12 cellular contexts compared by ENCODE assay signal in the genomic region with DNA sequence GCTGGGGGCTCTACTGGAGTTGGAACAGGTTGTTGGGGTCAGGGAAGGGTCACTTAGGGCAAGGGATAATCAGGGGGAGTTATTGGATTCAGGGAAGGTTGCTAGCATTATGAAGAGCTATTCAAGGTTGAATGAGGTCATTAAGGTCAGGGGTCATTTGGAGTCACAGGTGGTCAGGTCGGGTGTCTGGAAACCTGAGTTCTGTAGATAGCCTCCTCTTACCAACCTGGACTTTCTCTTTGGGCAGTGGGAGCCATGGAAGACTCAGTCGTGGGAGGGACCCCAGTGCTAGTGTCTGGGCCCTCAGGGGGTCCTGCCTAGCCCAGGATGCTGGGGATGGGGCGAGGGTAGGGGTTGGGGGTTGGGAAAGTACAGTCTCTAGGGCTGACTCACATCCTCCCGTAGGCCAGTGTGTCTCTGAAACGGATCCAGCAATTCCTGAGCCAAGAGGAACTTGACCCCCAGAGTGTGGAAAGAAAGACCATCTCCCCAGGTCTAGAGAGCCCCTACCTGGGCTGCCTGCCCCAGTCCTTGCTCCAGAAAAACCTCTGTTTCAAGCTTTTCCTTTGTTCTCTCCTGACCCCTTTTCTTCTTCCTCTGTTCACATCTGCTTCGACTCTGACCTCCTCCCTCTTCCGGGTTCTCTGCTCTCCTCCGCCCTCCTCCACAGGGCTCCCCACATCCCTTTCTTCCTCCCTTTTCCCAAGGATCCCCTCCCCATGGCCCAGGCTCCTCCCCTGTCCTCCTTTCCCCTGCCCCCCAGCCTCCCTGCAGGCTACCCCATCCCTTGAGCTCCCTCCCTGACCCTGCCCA. TPM values are rescaled to one million over a fixed set of nuclear protein-coding genes. Genes with fewer than 3 reads are reported as not detected.
A peak's percentile ranks its signal among the peaks of the same experiment; 100 is the strongest.
DNase-seq lines count a peak whose midpoint lies in the region; ATAC-seq, FAIRE-seq and TF ChIP-seq lines count a peak whose summit lies in the region.
"Had no signal": no experiment of that assay in that cellular context is flagged by ENCODE, and none has a peak within 500 bp of the region (broad histone marks: within the 10 kb centered on the region; RNA-seq: fewer than 3 reads in every experiment).

No MANE protein-coding gene starts in this region.

- peaks cover 6% of the 10 kb centered on the region for H3K4me1 Mint-ChIP-seq in type B pancreatic cell (ENCODE audit: unreplicated experiment)
- H3K4me1 Mint-ChIP-seq: activated naive CD8-positive, alpha-beta T cell treated with anti-CD3 and anti-CD28 coated beads, Interleukin-2, amount 10 ng/mL, durations not matched to agents 7 days and 5 days; T-cell had no signal

- no peak overlapping the region for H3K27ac Mint-ChIP-seq in type B pancreatic cell
- H3K27ac Mint-ChIP-seq: activated naive CD8-positive, alpha-beta T cell treated with anti-CD3 and anti-CD28 coated beads, Interleukin-2, amount 10 ng/mL, durations not matched to agents 7 days and 5 days; T-cell had no signal

- H3K27ac ChIP-seq in ACC112 (ENCODE audit: low read depth, low read length): peak overlapping the region; percentile 65
- H3K27ac ChIP-seq in dorsolateral prefrontal cortex: no peak overlapping the region
- H3K27ac ChIP-seq in upper lobe of right lung: no peak overlapping the region

- H3K4me3 Mint-ChIP-seq in type B pancreatic cell: no peak overlapping the region
- H3K4me3 Mint-ChIP-seq: activated naive CD8-positive, alpha-beta T cell treated with anti-CD3 and anti-CD28 coated beads, Interleukin-2, amount 10 ng/mL, durations not matched to agents 7 days and 5 days; T-cell had no signal

- ATAC-seq in left colon (peak; percentile 40), upper lobe of right lung (no peak)

- peak; percentile 9 for FAIRE-seq in HTR-8/SVneo (lab: Jason Lieb, UNC)

- TF ChIP-seq CTCF in astrocyte of the spinal cord (IDR thresholded peaks at IDR 0.05; ENCODE audit: low read depth, low read length) (no peak), type B pancreatic cell (conservative IDR thresholded peaks at IDR 0.05) (no peak), dorsolateral prefrontal cortex (IDR thresholded peaks at IDR 0.05 in 54 of 56, conservative IDR thresholded peaks at IDR 0.05 in 2 of 56; ENCODE audit: low read depth in 1 of 56, partially characterized antibody in 56 of 56) (no peak), upper lobe of right lung (IDR thresholded peaks at IDR 0.05) (no peak)

- H3K9me3 Mint-ChIP-seq in type B pancreatic cell: no peaks in the 10 kb centered on the region
- H3K9me3 Mint-ChIP-seq: activated naive CD8-positive, alpha-beta T cell treated with anti-CD3 and anti-CD28 coated beads, Interleukin-2, amount 10 ng/mL, durations not matched to agents 7 days and 5 days; T-cell had no signal

- H3K36me3 ChIP-seq in ACC112 (ENCODE audit: insufficient read depth, low read length): peaks cover 2% of the 10 kb centered on the region; the same call in 1 of the 2 replicates
- H3K36me3 ChIP-seq in upper lobe of right lung: no peaks in the 10 kb centered on the region
- H3K36me3 ChIP-seq: BLaER1 treated with 17β-estradiol and CSF1 and Interleukin-3, amounts not matched to agents 10 nM and 100 nM had no signal

- H2AFZ ChIP-seq in ACC112 (ENCODE audit: low read length, unreplicated experiment): no peak overlapping the region

- DNase-seq in HTR-8/SVneo (ENCODE audit: insufficient read length, low spot score) (no peak), astrocyte of the spinal cord (ENCODE audit: low read depth, low spot score) (peak; percentile 31), left colon (no peak), H4 (ENCODE audit: low spot score) (no peak), type B pancreatic cell (ENCODE audit: extremely low spot score, unreplicated experiment) (no peak), dorsolateral prefrontal cortex (no peak), upper lobe of right lung (no peak)
- DNase-seq: activated naive CD8-positive, alpha-beta T cell treated with anti-CD3 and anti-CD28 coated beads, Interleukin-2, amount 10 ng/mL, durations not matched to agents 7 days and 5 days; stimulated activated naive CD4-positive, alpha-beta T cell treated with Interleukin-2 at 50 U/mL for 16 hours; T-cell had no signal

- in situ Hi-C loops in astrocyte of the spinal cord (cut with HindIII; ENCODE audit: low sequenced_read_pairs): no loop called here

- H3K36me3 Mint-ChIP-seq in type B pancreatic cell: no peaks in the 10 kb centered on the region
- H3K36me3 Mint-ChIP-seq: activated naive CD8-positive, alpha-beta T cell treated with anti-CD3 and anti-CD28 coated beads, Interleukin-2, amount 10 ng/mL, durations not matched to agents 7 days and 5 days; T-cell had no signal

- H3K4me3 ChIP-seq in ACC112 (ENCODE audit: low read depth, low read length): no peak overlapping the region
- no peak overlapping the region for H3K4me3 ChIP-seq in astrocyte of the spinal cord (ENCODE audit: low read depth, low read length)
- no peak overlapping the region for H3K4me3 ChIP-seq in dorsolateral prefrontal cortex
- H3K4me3 ChIP-seq in upper lobe of right lung: no peak overlapping the region
- H3K4me3 ChIP-seq: BLaER1 treated with 17β-estradiol and CSF1 and Interleukin-3, amounts not matched to agents 10 nM and 100 nM had no signal

- peaks cover 33% of the 10 kb centered on the region for H3K4me1 ChIP-seq in ACC112 (ENCODE audit: control insufficient read depth, insufficient read depth, low read length, unreplicated experiment)
- peaks cover 5% of the 10 kb centered on the region for H3K4me1 ChIP-seq in upper lobe of right lung

- H3K27me3 Mint-ChIP-seq in type B pancreatic cell: no peaks in the 10 kb centered on the region
- H3K27me3 Mint-ChIP-seq: T-cell had no signal

- no peaks in the 10 kb centered on the region for H3K9me3 ChIP-seq in upper lobe of right lung
- H3K9me3 ChIP-seq: BLaER1 treated with 17β-estradiol and CSF1 and Interleukin-3, amounts not matched to agents 10 nM and 100 nM had no signal

- no peaks in the 10 kb centered on the region for H3K27me3 ChIP-seq in ACC112 (ENCODE audit: insufficient read depth, low read length)
- no peaks in the 10 kb centered on the region for H3K27me3 ChIP-seq in dorsolateral prefrontal cortex
- H3K27me3 ChIP-seq in upper lobe of right lung: no peaks in the 10 kb centered on the region
- H3K27me3 ChIP-seq: BLaER1 treated with 17β-estradiol and CSF1 and Interleukin-3, amounts not matched to agents 10 nM and 100 nM had no signal

- H3K79me2 ChIP-seq in ACC112 (ENCODE audit: control insufficient read depth, insufficient read depth, low read length, unreplicated experiment): no peaks in the 10 kb centered on the region

- intact Hi-C loops in left colon (cut with DNase I, micrococcal nuclease) (no loop called here), dorsolateral prefrontal cortex (cut with DNase I) (no loop called here), upper lobe of right lung (cut with DNase I) (no loop called here)

RNA-seq across cellular contexts. Expression of gene ABCC3, which starts 33.5 kb away (rescaled TPM):
- total RNA-seq in left colon (100 to 1,000 TPM; 251 to 373 TPM), type B pancreatic cell (ENCODE audit: low replicate concordance) (10.6 and 13.3 TPM in 2 replicates), dorsolateral prefrontal cortex (1 to 10 TPM in 114 of 120 experiments, under 1 TPM in 6; 0.52 to 9.2 (median 2.7) TPM), upper lobe of right lung (65.4 TPM)
- 15.2 and 16.0 TPM in 2 replicates for total RNA-seq in H4 (2014; rRNA removed; shearing (Covaris generic))

RNA-seq across cellular contexts. Expression of gene ANKRD40, which starts 39.5 kb away (rescaled TPM):
- 10 to 100 TPM; 23.9 to 28.8 TPM for total RNA-seq in left colon
- 34.6 and 36.3 TPM in 2 replicates for total RNA-seq in H4 (2014; rRNA removed; shearing (Covaris generic))
- 21.0 and 38.4 TPM in 2 replicates for total RNA-seq in type B pancreatic cell (ENCODE audit: low replicate concordance)
- total RNA-seq in dorsolateral prefrontal cortex: 100 to 1,000 TPM in 86 of 120 experiments, 10 to 100 TPM in 34; 68.8 to 245 (median 115) TPM
- 57.7 TPM for total RNA-seq in upper lobe of right lung

RNA-seq across cellular contexts. Expression of gene LUC7L3, which starts 51.2 kb away (rescaled TPM):
- 100 to 1,000 TPM in 1 of 2 donors, 10 to 100 TPM in 1; 90.0 to 110 TPM for total RNA-seq in left colon
- 18.7 and 23.7 TPM in 2 replicates for total RNA-seq in H4 (2014; rRNA removed; shearing (Covaris generic))
- total RNA-seq in type B pancreatic cell (ENCODE audit: low replicate concordance): 83.4 and 157 TPM in 2 replicates
- 100 to 1,000 TPM; 151 to 348 (median 226) TPM for total RNA-seq in dorsolateral prefrontal cortex
- total RNA-seq in upper lobe of right lung: 105 TPM
